ENCODE assay signal across 26 cellular contexts in the genomic region with DNA sequence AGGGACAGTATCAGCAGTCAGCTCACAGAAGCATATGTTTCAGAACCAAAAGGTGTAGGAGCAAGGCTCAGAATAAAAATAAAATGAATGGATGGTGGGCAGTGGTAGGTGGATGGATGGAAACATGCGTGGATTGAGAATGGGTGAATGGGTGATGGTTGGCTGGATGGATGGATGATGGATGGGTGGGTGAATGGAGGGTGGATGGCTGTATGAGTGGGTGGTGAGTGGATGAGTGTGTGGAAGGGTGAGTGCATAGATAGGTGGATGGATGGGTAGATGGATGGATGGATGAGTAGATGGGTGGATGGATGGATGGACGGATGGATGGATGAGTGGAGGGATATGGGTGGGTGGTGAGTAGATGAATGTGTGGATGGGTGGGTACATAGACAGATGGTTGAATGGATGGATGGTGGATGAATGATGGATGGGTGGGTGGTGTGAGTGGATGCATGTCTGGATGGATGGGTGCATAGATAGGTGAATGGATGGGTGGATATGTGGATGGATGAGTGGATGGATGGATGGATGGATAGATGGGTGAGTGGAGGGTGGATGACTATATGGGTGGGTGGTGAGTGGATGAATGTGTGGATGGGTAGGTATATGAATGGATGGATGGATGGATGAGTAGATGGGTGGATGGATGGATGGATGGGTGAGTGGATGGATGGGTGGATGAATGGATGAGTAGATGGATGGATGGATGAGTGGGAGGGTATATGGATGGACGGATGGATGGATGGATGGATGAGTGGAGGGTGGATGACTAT.
A peak's percentile ranks its signal among the peaks of the same experiment; 100 is the strongest.
DNase-seq lines count a peak whose midpoint lies in the region; ATAC-seq and TF ChIP-seq lines count a peak whose summit lies in the region.
"Had no signal": no experiment of that assay in that cellular context is flagged by ENCODE, and none has a peak within 500 bp of the region (broad histone marks: within the 10 kb centered on the region; RNA-seq: fewer than 3 reads in every experiment).

No MANE protein-coding gene starts in this region.

- H3K4me1 Mint-ChIP-seq in stimulated activated naive CD8-positive, alpha-beta T cell treated with anti-CD3 and anti-CD28 coated beads, Interleukin-15, Interleukin-2, amounts not matched to agents 100 ng/mL and 50 ng/mL, for 24 hours (ENCODE audit: low read depth): peaks cover 50% of the 10 kb centered on the region
- H3K4me1 Mint-ChIP-seq in stimulated activated naive CD8-positive, alpha-beta T cell treated with anti-CD3 and anti-CD28 coated beads, Interleukin-15, amount 100 ng/mL, for 72 hours: peaks cover 48% of the 10 kb centered on the region
- peaks cover 22% of the 10 kb centered on the region for H3K4me1 Mint-ChIP-seq in activated T-helper 17 cell treated with anti-CD3 and anti-CD28 coated beads, Interleukin-2, amount 50 U/mL, for 72 hours
- H3K4me1 Mint-ChIP-seq in naive thymus-derived CD8-positive, alpha-beta T cell: peaks cover 24 to 51% (median 42%) of the 10 kb centered on the region in 4 donors

- H3K9me3 ChIP-seq in vagina: no peaks in the 10 kb centered on the region
- H3K9me3 ChIP-seq: ascending aorta, mucosa of descending colon had no signal

- TF ChIP-seq POLR2A in vagina (IDR thresholded peaks at IDR 0.05): no peak

- POLR2A ChIA-PET in naive thymus-derived CD8-positive, alpha-beta T cell (lab: Charles Lee): interaction anchor here (1.3 kb wide), 1 partner anchor 221 kb away, joined by 4 read pairs; no protein-coding TSS in a partner anchor

- no peaks in the 10 kb centered on the region for H3K27me3 ChIP-seq in vagina
- H3K27me3 ChIP-seq: ascending aorta had no signal

- H3K9me3 Mint-ChIP-seq in stimulated activated naive CD8-positive, alpha-beta T cell treated with anti-CD3 and anti-CD28 coated beads, Interleukin-15, Interleukin-2, amounts not matched to agents 100 ng/mL and 50 ng/mL, for 24 hours: no peaks in the 10 kb centered on the region
- H3K9me3 Mint-ChIP-seq in stimulated activated naive CD8-positive, alpha-beta T cell treated with anti-CD3 and anti-CD28 coated beads, Interleukin-15, amount 100 ng/mL, for 72 hours: peaks cover 0 to 10% of the 10 kb centered on the region in 2 donors
- H3K9me3 Mint-ChIP-seq in activated T-helper 17 cell treated with anti-CD3 and anti-CD28 coated beads, Interleukin-2, amount 50 U/mL, for 72 hours: no peaks in the 10 kb centered on the region
- no peaks in the 10 kb centered on the region for H3K9me3 Mint-ChIP-seq in naive thymus-derived CD8-positive, alpha-beta T cell
- H3K9me3 Mint-ChIP-seq: activated B cell treated with CpG ODN at 0.5 μM for 24 hours, IgD-negative memory B cell had no signal

- ATAC-seq in stimulated activated naive CD8-positive, alpha-beta T cell treated with anti-CD3 and anti-CD28 coated beads, Interleukin-15, amount 100 ng/mL, for 72 hours: no peak
- no peak for ATAC-seq in activated T-helper 17 cell treated with anti-CD3 and anti-CD28 coated beads, Interleukin-2, amount 50 U/mL, for 72 hours (replicated peaks)
- ATAC-seq in naive thymus-derived CD8-positive, alpha-beta T cell: no peak
- ATAC-seq: mucosa of descending colon, SK-N-SH treated with all-trans-retinoic acid at 6 μM for 48 hours had no signal

- intact Hi-C loops in vagina (cut with DNase I): no loop called here

- peak overlapping the region; percentile 12 for H3K27ac Mint-ChIP-seq in stimulated activated naive CD8-positive, alpha-beta T cell treated with anti-CD3 and anti-CD28 coated beads, Interleukin-15, Interleukin-2, amounts not matched to agents 100 ng/mL and 50 ng/mL, for 24 hours
- no peak overlapping the region for H3K27ac Mint-ChIP-seq in stimulated activated naive CD8-positive, alpha-beta T cell treated with anti-CD3 and anti-CD28 coated beads, Interleukin-15, amount 100 ng/mL, for 72 hours
- H3K27ac Mint-ChIP-seq in activated T-helper 17 cell treated with anti-CD3 and anti-CD28 coated beads, Interleukin-2, amount 50 U/mL, for 72 hours: peak overlapping the region; percentile 1
- H3K27ac Mint-ChIP-seq in naive thymus-derived CD8-positive, alpha-beta T cell: peak overlapping the region in 7 of 10 donors; percentile 9 to 85 (median 54)
- H3K27ac Mint-ChIP-seq: activated B cell treated with CpG ODN at 0.5 μM for 24 hours, IgD-negative memory B cell had no signal

- no peak for TF ChIP-seq CTCF in vagina (IDR thresholded peaks at IDR 0.05)

- no peaks in the 10 kb centered on the region for H3K36me3 ChIP-seq in vagina
- H3K36me3 ChIP-seq: ascending aorta had no signal

- no peaks in the 10 kb centered on the region for H3K27me3 Mint-ChIP-seq in stimulated activated naive CD8-positive, alpha-beta T cell treated with anti-CD3 and anti-CD28 coated beads, Interleukin-15, Interleukin-2, amounts not matched to agents 100 ng/mL and 50 ng/mL, for 24 hours
- no peaks in the 10 kb centered on the region for H3K27me3 Mint-ChIP-seq in stimulated activated naive CD8-positive, alpha-beta T cell treated with anti-CD3 and anti-CD28 coated beads, Interleukin-15, amount 100 ng/mL, for 72 hours
- no peaks in the 10 kb centered on the region for H3K27me3 Mint-ChIP-seq in activated T-helper 17 cell treated with anti-CD3 and anti-CD28 coated beads, Interleukin-2, amount 50 U/mL, for 72 hours
- no peaks in the 10 kb centered on the region for H3K27me3 Mint-ChIP-seq in naive thymus-derived CD8-positive, alpha-beta T cell

- H3K4me3 ChIP-seq in vagina: no peak overlapping the region
- H3K4me3 ChIP-seq: ascending aorta, mucosa of descending colon had no signal

- no peak overlapping the region for H3K4me3 Mint-ChIP-seq in stimulated activated naive CD8-positive, alpha-beta T cell treated with anti-CD3 and anti-CD28 coated beads, Interleukin-15, Interleukin-2, amounts not matched to agents 100 ng/mL and 50 ng/mL, for 24 hours
- no peak overlapping the region for H3K4me3 Mint-ChIP-seq in stimulated activated naive CD8-positive, alpha-beta T cell treated with anti-CD3 and anti-CD28 coated beads, Interleukin-15, amount 100 ng/mL, for 72 hours
- no peak overlapping the region for H3K4me3 Mint-ChIP-seq in activated T-helper 17 cell treated with anti-CD3 and anti-CD28 coated beads, Interleukin-2, amount 50 U/mL, for 72 hours
- H3K4me3 Mint-ChIP-seq in naive thymus-derived CD8-positive, alpha-beta T cell: peak overlapping the region in 2 of 10 donors; percentile 1 to 16
- H3K4me3 Mint-ChIP-seq: activated B cell treated with CpG ODN at 0.5 μM for 24 hours had no signal

- H3K27ac ChIP-seq in vagina: peak overlapping the region; percentile 86

- no peak for DNase-seq in stimulated activated naive CD8-positive, alpha-beta T cell treated with anti-CD3 and anti-CD28 coated beads, Interleukin-15, amount 100 ng/mL, for 72 hours
- DNase-seq in naive thymus-derived CD8-positive, alpha-beta T cell: no peak
- DNase-seq in vagina (ENCODE audit: extremely low spot score in 2 of 2) (no peak), mucosa of gallbladder (ENCODE audit: low spot score) (no peak)
- no peak for DNase-seq in stimulated activated CD4-positive, alpha-beta T cell treated with anti-CD3 and anti-CD28 coated beads, Interleukin-15, amount 100 ng/mL, for 24 hours
- no peak for DNase-seq in activated effector memory CD4-positive, alpha-beta T cell treated with anti-CD3 and anti-CD28 coated beads, Interleukin-2, amount 50 U/mL, for 16 hours
- DNase-seq: ACHN; activated B cell treated with CpG ODN at 0.5 μM for 24 hours; activated CD8-positive, alpha-beta memory T cell treated with anti-CD3 and anti-CD28 coated beads for 24 hours; activated naive CD4-positive, alpha-beta T cell treated with anti-CD3 and anti-CD28 coated beads, Interleukin-2, amount 50 U/mL, for 16 hours; activated T-cell treated with anti-CD3 and anti-CD28 coated beads, Interleukin-2, amount 50 U/mL, for 1 hour; caudate nucleus; dermis blood vessel endothelial cell; EL; HCEC 1CT; NCI-H1105 treated with DMSO at 0.1 percent for 48 hours; NCI-H2029 treated with DMSO at 0.1 percent for 48 hours; NCI-H345; NCI-H774; nucleus accumbens had no signal

- peaks cover 68% of the 10 kb centered on the region for H3K4me1 ChIP-seq in vagina

- H3K36me3 Mint-ChIP-seq in stimulated activated naive CD8-positive, alpha-beta T cell treated with anti-CD3 and anti-CD28 coated beads, Interleukin-15, Interleukin-2, amounts not matched to agents 100 ng/mL and 50 ng/mL, for 24 hours (ENCODE audit: low read depth): no peaks in the 10 kb centered on the region
- no peaks in the 10 kb centered on the region for H3K36me3 Mint-ChIP-seq in activated T-helper 17 cell treated with anti-CD3 and anti-CD28 coated beads, Interleukin-2, amount 50 U/mL, for 72 hours (ENCODE audit: low read depth)
- H3K36me3 Mint-ChIP-seq in naive thymus-derived CD8-positive, alpha-beta T cell: no peaks in the 10 kb centered on the region

Comparison
In these comparisons a context has a peak if more than half of its experiments do, and no peak if none do; other contexts are left out.
1. H3K27ac Mint-ChIP-seq: peak in stimulated activated naive CD8-positive, alpha-beta T cell treated with anti-CD3 and anti-CD28 coated beads, Interleukin-15, Interleukin-2, amounts not matched to agents 100 ng/mL and 50 ng/mL, for 24 hours (single experiment), activated T-helper 17 cell treated with anti-CD3 and anti-CD28 coated beads, Interleukin-2, amount 50 U/mL, for 72 hours (single experiment) and naive thymus-derived CD8-positive, alpha-beta T cell (7 of 10); none in stimulated activated naive CD8-positive, alpha-beta T cell treated with anti-CD3 and anti-CD28 coated beads, Interleukin-15, amount 100 ng/mL, for 72 hours (0 of 2).